ENCODE assay signal across 7 cellular contexts in the genomic region with DNA sequence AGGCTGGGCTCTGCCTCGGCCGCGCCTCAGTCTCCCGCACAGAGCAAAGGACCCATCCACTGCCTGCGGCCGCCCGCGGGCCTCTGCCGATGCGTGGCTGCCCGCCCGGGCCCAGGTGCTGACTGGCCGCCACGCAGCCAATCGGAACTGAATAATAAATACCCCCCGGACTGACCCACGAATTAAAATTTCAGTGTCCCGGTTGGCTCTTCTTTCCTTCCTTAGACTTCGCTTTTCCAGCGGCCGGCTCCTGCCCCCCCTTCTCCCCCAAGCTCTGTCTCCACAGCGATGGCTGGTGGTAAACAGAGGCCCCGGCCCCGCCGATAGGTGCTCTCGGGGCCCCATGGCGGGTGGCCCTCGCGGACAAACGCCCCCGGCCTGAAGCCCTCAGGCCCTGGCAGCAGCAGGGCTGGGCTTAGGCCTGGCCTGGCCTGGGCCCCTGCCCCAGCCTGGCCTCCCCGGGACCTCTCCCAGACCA. TPM values are rescaled to one million over a fixed set of nuclear protein-coding genes. Genes with fewer than 3 reads are reported as not detected.
DNase-seq lines count a peak whose midpoint lies in the region; ATAC-seq and TF ChIP-seq lines count a peak whose summit lies in the region.

No MANE protein-coding gene starts in this region.

- no peak for ATAC-seq in T-helper 17 cell

- TF ChIP-seq CTCF in fibroblast of villous mesenchyme (IDR thresholded peaks at IDR 0.05; ENCODE audit: insufficient read depth, low read depth, low read length): no peak

- H3K27ac Mint-ChIP-seq in T-helper 17 cell: peak overlapping the region; percentile 88

- peaks cover 26% of the 10 kb centered on the region for H3K4me1 Mint-ChIP-seq in T-helper 17 cell

- H3K27me3 Mint-ChIP-seq in T-helper 17 cell: no peaks in the 10 kb centered on the region

- H3K36me3 Mint-ChIP-seq in T-helper 17 cell (ENCODE audit: low read depth): peaks cover 2% of the 10 kb centered on the region

- H3K9me3 ChIP-seq in T-helper 17 cell (ENCODE audit: control insufficient read depth, low read length, poor library complexity, severe bottlenecking): no peaks in the 10 kb centered on the region

- H3K4me3 ChIP-seq in H7 (ENCODE audit: insufficient read depth, low read depth, low read length) (peak overlapping the region; percentile 76), fibroblast of villous mesenchyme (ENCODE audit: low read depth, low read length) (peak overlapping the region; percentile 70), rectal smooth muscle tissue (ENCODE audit: low read length) (peak overlapping the region; percentile 80)

- peak overlapping the region; percentile 68 for H3K9ac ChIP-seq in rectal smooth muscle tissue (ENCODE audit: low read length)

- H3K27me3 ChIP-seq in H7 (ENCODE audit: control insufficient read depth, insufficient read depth, low read length): peaks cover 19% of the 10 kb centered on the region
- H3K27me3 ChIP-seq in rectal smooth muscle tissue (ENCODE audit: control insufficient read depth, insufficient read depth, low read length): no peaks in the 10 kb centered on the region

- DNase-seq in H7 (peak; percentile 87), T-helper 17 cell (no peak), fibroblast of villous mesenchyme (ENCODE audit: low read depth) (no peak), Ammon's horn (ENCODE audit: low spot score) (no peak), NCI-H1436 treated with DMSO at 0.1 percent for 48 hours (lab: John Stamatoyannopoulos, UW) (no peak), Kasumi-1 (lab: John Stamatoyannopoulos, UW) (no peak)

- peak overlapping the region; percentile 90 for H3K4me3 Mint-ChIP-seq in T-helper 17 cell

- H3K36me3 ChIP-seq in H7 (replicated peaks; ENCODE audit: control insufficient read depth, insufficient read depth, low read length): peaks cover 2% of the 10 kb centered on the region
- H3K36me3 ChIP-seq in rectal smooth muscle tissue (ENCODE audit: control insufficient read depth, insufficient read depth, low read length): no peaks in the 10 kb centered on the region

- H3K27ac ChIP-seq in rectal smooth muscle tissue (ENCODE audit: low read depth, low read length): peak overlapping the region; percentile 94

- H3K4me1 ChIP-seq in rectal smooth muscle tissue (ENCODE audit: control insufficient read depth, insufficient read depth, low read length): peaks cover 45% of the 10 kb centered on the region

RNA-seq across cellular contexts. Expression of gene ZBTB7A, which starts 2.6 kb away (rescaled TPM):
- total RNA-seq in H7 (2014; rRNA removed; shearing (Covaris generic)): 18.3 and 20.8 TPM in 2 replicates
- total RNA-seq in T-helper 17 cell (10 to 100 TPM; 47.3 to 51.1 TPM), fibroblast of villous mesenchyme (30.9 and 31.5 TPM in 2 replicates)

RNA-seq across cellular contexts. Expression of gene PIAS4, which starts 56.6 kb away (rescaled TPM):
- 47.9 and 54.4 TPM in 2 replicates for total RNA-seq in H7 (2014; rRNA removed; shearing (Covaris generic))
- 10 to 100 TPM; 20.8 to 22.7 TPM for total RNA-seq in T-helper 17 cell
- 17.3 and 26.7 TPM in 2 replicates for total RNA-seq in fibroblast of villous mesenchyme

RNA-seq across cellular contexts. Expression of gene MAP2K2, which starts 59.8 kb away (rescaled TPM):
- total RNA-seq in H7 (2014; rRNA removed; shearing (Covaris generic)): 221 and 226 TPM in 2 replicates
- total RNA-seq in T-helper 17 cell (10 to 100 TPM; 94.3 to 94.6 TPM), fibroblast of villous mesenchyme (137 and 180 TPM in 2 replicates)
